ENCODE assay signal across 1 cellular context in the genomic region with DNA sequence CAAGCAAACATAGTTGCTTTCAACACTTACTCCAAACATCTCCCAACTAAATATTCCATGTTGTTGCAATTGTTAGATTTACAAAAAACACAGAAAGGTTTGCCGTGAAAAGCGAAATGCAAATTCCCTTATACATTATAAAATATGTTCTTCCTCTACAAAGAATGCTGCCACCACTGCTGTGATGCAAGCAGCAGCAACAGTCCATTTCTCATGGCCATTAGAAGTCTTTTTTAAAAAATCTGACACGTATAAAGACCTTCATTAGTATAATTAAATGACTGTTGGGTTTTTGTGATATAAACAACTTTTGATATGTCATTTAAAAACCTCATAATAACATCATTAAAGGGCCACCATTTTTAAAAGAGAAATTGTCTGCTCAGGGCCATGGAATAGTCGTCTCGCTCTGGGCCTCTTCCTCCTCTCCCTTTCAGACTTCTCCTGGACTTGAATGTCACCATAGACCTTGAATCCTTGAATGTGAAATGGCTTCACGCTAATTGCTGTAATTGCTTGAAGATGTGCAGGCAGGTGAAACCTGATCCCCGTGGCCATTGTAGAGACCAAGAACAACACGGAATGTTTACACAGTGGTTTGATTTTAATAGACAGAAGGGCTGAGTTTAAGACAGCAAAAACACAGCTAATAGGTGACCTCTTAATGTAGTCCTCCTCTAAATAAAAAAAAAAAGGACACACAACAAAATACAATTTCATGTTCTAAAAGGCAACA.
TF ChIP-seq lines count a peak whose summit lies in the region.

No MANE protein-coding gene starts in this region.

TF ChIP-seq in GM23338, 12 proteins besides CTCF, POLR2A, EP300 and RAD21:
- TF ChIP-seq, protein P1, sequence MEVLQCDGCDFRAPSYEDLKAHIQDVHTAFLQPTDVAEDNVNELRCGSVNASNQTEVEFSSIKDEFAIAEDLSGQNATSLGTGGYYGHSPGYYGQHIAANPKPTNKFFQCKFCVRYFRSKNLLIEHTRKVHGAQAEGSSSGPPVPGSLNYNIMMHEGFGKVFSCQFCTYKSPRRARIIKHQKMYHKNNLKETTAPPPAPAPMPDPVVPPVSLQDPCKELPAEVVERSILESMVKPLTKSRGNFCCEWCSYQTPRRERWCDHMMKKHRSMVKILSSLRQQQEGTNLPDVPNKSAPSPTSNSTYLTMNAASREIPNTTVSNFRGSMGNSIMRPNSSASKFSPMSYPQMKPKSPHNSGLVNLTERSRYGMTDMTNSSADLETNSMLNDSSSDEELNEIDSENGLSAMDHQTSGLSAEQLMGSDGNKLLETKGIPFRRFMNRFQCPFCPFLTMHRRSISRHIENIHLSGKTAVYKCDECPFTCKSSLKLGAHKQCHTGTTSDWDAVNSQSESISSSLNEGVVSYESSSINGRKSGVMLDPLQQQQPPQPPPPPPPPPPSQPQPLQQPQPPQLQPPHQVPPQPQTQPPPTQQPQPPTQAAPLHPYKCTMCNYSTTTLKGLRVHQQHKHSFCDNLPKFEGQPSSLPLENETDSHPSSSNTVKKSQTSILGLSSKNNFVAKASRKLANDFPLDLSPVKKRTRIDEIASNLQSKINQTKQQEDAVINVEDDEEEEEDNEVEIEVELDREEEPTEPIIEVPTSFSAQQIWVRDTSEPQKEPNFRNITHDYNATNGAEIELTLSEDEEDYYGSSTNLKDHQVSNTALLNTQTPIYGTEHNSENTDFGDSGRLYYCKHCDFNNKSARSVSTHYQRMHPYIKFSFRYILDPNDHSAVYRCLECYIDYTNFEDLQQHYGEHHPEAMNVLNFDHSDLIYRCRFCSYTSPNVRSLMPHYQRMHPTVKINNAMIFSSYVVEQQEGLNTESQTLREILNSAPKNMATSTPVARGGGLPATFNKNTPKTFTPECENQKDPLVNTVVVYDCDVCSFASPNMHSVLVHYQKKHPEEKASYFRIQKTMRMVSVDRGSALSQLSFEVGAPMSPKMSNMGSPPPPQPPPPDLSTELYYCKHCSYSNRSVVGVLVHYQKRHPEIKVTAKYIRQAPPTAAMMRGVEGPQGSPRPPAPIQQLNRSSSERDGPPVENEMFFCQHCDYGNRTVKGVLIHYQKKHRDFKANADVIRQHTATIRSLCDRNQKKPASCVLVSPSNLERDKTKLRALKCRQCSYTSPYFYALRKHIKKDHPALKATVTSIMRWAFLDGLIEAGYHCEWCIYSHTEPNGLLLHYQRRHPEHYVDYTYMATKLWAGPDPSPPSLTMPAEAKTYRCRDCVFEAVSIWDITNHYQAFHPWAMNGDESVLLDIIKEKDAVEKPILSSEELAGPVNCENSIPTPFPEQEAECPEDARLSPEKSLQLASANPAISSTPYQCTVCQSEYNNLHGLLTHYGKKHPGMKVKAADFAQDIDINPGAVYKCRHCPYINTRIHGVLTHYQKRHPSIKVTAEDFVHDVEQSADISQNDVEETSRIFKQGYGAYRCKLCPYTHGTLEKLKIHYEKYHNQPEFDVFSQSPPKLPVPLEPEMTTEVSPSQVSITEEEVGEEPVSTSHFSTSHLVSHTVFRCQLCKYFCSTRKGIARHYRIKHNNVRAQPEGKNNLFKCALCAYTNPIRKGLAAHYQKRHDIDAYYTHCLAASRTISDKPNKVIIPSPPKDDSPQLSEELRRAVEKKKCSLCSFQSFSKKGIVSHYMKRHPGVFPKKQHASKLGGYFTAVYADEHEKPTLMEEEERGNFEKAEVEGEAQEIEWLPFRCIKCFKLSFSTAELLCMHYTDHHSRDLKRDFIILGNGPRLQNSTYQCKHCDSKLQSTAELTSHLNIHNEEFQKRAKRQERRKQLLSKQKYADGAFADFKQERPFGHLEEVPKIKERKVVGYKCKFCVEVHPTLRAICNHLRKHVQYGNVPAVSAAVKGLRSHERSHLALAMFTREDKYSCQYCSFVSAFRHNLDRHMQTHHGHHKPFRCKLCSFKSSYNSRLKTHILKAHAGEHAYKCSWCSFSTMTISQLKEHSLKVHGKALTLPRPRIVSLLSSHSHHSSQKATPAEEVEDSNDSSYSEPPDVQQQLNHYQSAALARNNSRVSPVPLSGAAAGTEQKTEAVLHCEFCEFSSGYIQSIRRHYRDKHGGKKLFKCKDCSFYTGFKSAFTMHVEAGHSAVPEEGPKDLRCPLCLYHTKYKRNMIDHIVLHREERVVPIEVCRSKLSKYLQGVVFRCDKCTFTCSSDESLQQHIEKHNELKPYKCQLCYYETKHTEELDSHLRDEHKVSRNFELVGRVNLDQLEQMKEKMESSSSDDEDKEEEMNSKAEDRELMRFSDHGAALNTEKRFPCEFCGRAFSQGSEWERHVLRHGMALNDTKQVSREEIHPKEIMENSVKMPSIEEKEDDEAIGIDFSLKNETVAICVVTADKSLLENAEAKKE (CRISPR knock-in tag; IDR thresholded peaks at IDR 0.05): 0 out of 2 replicates have a peak, but pooled peaks have one; percentile 2
- TF ChIP-seq NANOG (IDR thresholded peaks at IDR 0.05; ENCODE audit: borderline replicate concordance) (0 out of 2 replicates have a peak, but pooled peaks have one; percentile 19), EZH2phosphoT487 (IDR thresholded peaks at IDR 0.05; ENCODE audit: unreplicated experiment) (no peak), STAT1 (IDR thresholded peaks at IDR 0.05; ENCODE audit: unreplicated experiment) (no peak)
